In genomic region chr9:35909687-35910612, GRCh38 we compare ENCODE assay signal across 12 cellular contexts. TPM values are rescaled to one million over a fixed set of nuclear protein-coding genes. Genes with fewer than 3 reads are reported as not detected.
DNase-seq lines count a peak whose midpoint lies in the region; ATAC-seq and TF ChIP-seq lines count a peak whose summit lies in the region.
"Had no signal": no experiment of that assay in that cellular context is flagged by ENCODE, and none has a peak within 500 bp of the region (broad histone marks: within the 10 kb centered on the region; RNA-seq: fewer than 3 reads in every experiment).

No MANE protein-coding gene starts in this region.

- CTCF ChIA-PET in activated CD8-positive, alpha-beta T cell treated with anti-CD3 and anti-CD28 coated beads, Interleukin-2, amount 10 ng/mL, durations not matched to agents 7 days and 5 days (lab: Charles Lee) = interaction anchor here (1.1 to 2.5 kb wide), 10 partner anchors 7 to 213 kb away, joined by 3 to 20 read pairs (median 7); no protein-coding TSS in a partner anchor

- H3K36me3 Mint-ChIP-seq in CD4-positive, CD25-positive, alpha-beta regulatory T cell = no peaks in the 10 kb centered on the region
- H3K36me3 Mint-ChIP-seq in activated CD8-positive, alpha-beta T cell treated with anti-CD3 and anti-CD28 coated beads, Interleukin-2, amount 10 ng/mL, durations not matched to agents 7 days and 5 days (ENCODE audit: low read depth) = no peaks in the 10 kb centered on the region

- DNase-seq in CD4-positive, CD25-positive, alpha-beta regulatory T cell = no peak
- no peak for DNase-seq in activated CD8-positive, alpha-beta T cell treated with anti-CD3 and anti-CD28 coated beads, Interleukin-2, amount 10 ng/mL, durations not matched to agents 7 days and 5 days
- DNase-seq in left ventricle myocardium inferior = peak; percentile 67
- peak; percentile 38 to 68 for DNase-seq in psoas muscle
- DNase-seq in CD1c-positive myeloid dendritic cell (ENCODE audit: extremely low spot score) = no peak
- no peak for DNase-seq in AG08396 (ENCODE audit: low spot score)
- DNase-seq: amygdala, foreskin melanocyte, NCI-H187 treated with DMSO at 0.1 percent for 48 hours had no signal

- POLR2A ChIA-PET in activated CD8-positive, alpha-beta T cell treated with anti-CD3 and anti-CD28 coated beads, Interleukin-2, amount 10 ng/mL, durations not matched to agents 7 days and 5 days (lab: Charles Lee) = no interaction called here

- no peaks in the 10 kb centered on the region for H3K36me3 ChIP-seq in CD4-positive, CD25-positive, alpha-beta regulatory T cell (ENCODE audit: control insufficient read depth, insufficient read depth, low read length)
- no peaks in the 10 kb centered on the region for H3K36me3 ChIP-seq in left ventricle myocardium inferior
- no peaks in the 10 kb centered on the region for H3K36me3 ChIP-seq in psoas muscle (ENCODE audit: insufficient read depth in 1 of 2, low read depth in 1 of 2)

- peaks cover 62% of the 10 kb centered on the region for H3K4me1 ChIP-seq in CD4-positive, CD25-positive, alpha-beta regulatory T cell (ENCODE audit: control insufficient read depth, insufficient read depth, low read length, poor library complexity, severe bottlenecking)
- H3K4me1 ChIP-seq in left ventricle myocardium inferior = peaks cover 87% of the 10 kb centered on the region
- H3K4me1 ChIP-seq in psoas muscle = peaks cover 23% of the 10 kb centered on the region

- TF ChIP-seq CTCF in left ventricle myocardium inferior (IDR thresholded peaks at IDR 0.05; ENCODE audit: borderline replicate concordance) (no peak), psoas muscle (IDR thresholded peaks at IDR 0.05) (no peak)

- no peaks in the 10 kb centered on the region for H3K27me3 ChIP-seq in CD4-positive, CD25-positive, alpha-beta regulatory T cell (ENCODE audit: control insufficient read depth, insufficient read depth, low read length)
- H3K27me3 ChIP-seq in left ventricle myocardium inferior (ENCODE audit: low read depth) (no peaks in the 10 kb centered on the region), psoas muscle (ENCODE audit: insufficient read depth in 3 of 3, low read length in 2 of 3) (no peaks in the 10 kb centered on the region)

- H3K4me1 Mint-ChIP-seq in CD4-positive, CD25-positive, alpha-beta regulatory T cell = peaks cover 15 to 64% (median 22%) of the 10 kb centered on the region in 4 donors
- peaks cover 42% of the 10 kb centered on the region for H3K4me1 Mint-ChIP-seq in activated CD8-positive, alpha-beta T cell treated with anti-CD3 and anti-CD28 coated beads, Interleukin-2, amount 10 ng/mL, durations not matched to agents 7 days and 5 days (ENCODE audit: low read depth)

- WGBS in psoas muscle, 3 donors = 76 to 82% (median 79%) methylated on average over 34 of the region's 34 CpGs

- peak overlapping the region; percentile 61 for H3K27ac ChIP-seq in CD4-positive, CD25-positive, alpha-beta regulatory T cell (ENCODE audit: insufficient read depth, low read length, poor library complexity, severe bottlenecking)
- H3K27ac ChIP-seq in left ventricle myocardium inferior (replicated peaks) (peak overlapping the region; percentile 98), psoas muscle (peak overlapping the region; percentile 80)

- H3K4me3 Mint-ChIP-seq in CD4-positive, CD25-positive, alpha-beta regulatory T cell = peak overlapping the region; percentile 48 to 92 (median 72)
- H3K4me3 Mint-ChIP-seq in activated CD8-positive, alpha-beta T cell treated with anti-CD3 and anti-CD28 coated beads, Interleukin-2, amount 10 ng/mL, durations not matched to agents 7 days and 5 days = no peak overlapping the region

- no peaks in the 10 kb centered on the region for H3K9me3 ChIP-seq in CD4-positive, CD25-positive, alpha-beta regulatory T cell (ENCODE audit: control insufficient read depth in 2 of 2, low read length in 2 of 2)
- H3K9me3 ChIP-seq in left ventricle myocardium inferior (replicated peaks) (no peaks in the 10 kb centered on the region), psoas muscle (no peaks in the 10 kb centered on the region)

- H3K27me3 Mint-ChIP-seq in CD4-positive, CD25-positive, alpha-beta regulatory T cell = no peaks in the 10 kb centered on the region
- no peaks in the 10 kb centered on the region for H3K27me3 Mint-ChIP-seq in activated CD8-positive, alpha-beta T cell treated with anti-CD3 and anti-CD28 coated beads, Interleukin-2, amount 10 ng/mL, durations not matched to agents 7 days and 5 days (ENCODE audit: low read depth)

- intact Hi-C loops in left ventricle myocardium inferior (cut with micrococcal nuclease) = loop anchor here (5.0 to 10.0 kb wide), 2 partner anchors 37 to 115 kb away; no protein-coding TSS in a partner anchor
- intact Hi-C loops in psoas muscle (cut with DNase I) = loop anchor here in 1 of 2 donors (5.0 kb wide), 1 partner anchor 37 kb away; no protein-coding TSS in a partner anchor

- no peak overlapping the region for H3K4me3 ChIP-seq in CD4-positive, CD25-positive, alpha-beta regulatory T cell (ENCODE audit: low read depth, low read length)
- H3K4me3 ChIP-seq in left ventricle myocardium inferior = peak overlapping the region; percentile 67
- peak overlapping the region; percentile 49 for H3K4me3 ChIP-seq in psoas muscle

- peak overlapping the region; percentile 38 to 98 (median 95) for H3K27ac Mint-ChIP-seq in CD4-positive, CD25-positive, alpha-beta regulatory T cell
- peak overlapping the region; percentile 92 for H3K27ac Mint-ChIP-seq in activated CD8-positive, alpha-beta T cell treated with anti-CD3 and anti-CD28 coated beads, Interleukin-2, amount 10 ng/mL, durations not matched to agents 7 days and 5 days

- ATAC-seq in CD4-positive, CD25-positive, alpha-beta regulatory T cell (ENCODE audit: low read depth in 2 of 2) = no peak
- no peak for ATAC-seq in activated CD8-positive, alpha-beta T cell treated with anti-CD3 and anti-CD28 coated beads, Interleukin-2, amount 10 ng/mL, durations not matched to agents 7 days and 5 days
- ATAC-seq in psoas muscle (peak in 1 of 4 donors; percentile 6), HG03135 (IDR thresholded peaks at IDR 0.05; ENCODE audit: unreplicated experiment) (no peak), HG03280 (IDR thresholded peaks at IDR 0.05; ENCODE audit: unreplicated experiment) (no peak)

- no peaks in the 10 kb centered on the region for H3K9me3 Mint-ChIP-seq in CD4-positive, CD25-positive, alpha-beta regulatory T cell
- no peaks in the 10 kb centered on the region for H3K9me3 Mint-ChIP-seq in activated CD8-positive, alpha-beta T cell treated with anti-CD3 and anti-CD28 coated beads, Interleukin-2, amount 10 ng/mL, durations not matched to agents 7 days and 5 days (ENCODE audit: insufficient read depth)

RNA-seq across cellular contexts. Expression of gene SPAAR, which starts 0.7 kb away (rescaled TPM):
- total RNA-seq in CD4-positive, CD25-positive, alpha-beta regulatory T cell = not detected
- not detected for polyA plus RNA-seq in CD4-positive, CD25-positive, alpha-beta regulatory T cell
- not detected for total RNA-seq in activated CD8-positive, alpha-beta T cell treated with anti-CD3 and anti-CD28 coated beads, Interleukin-2, amount 10 ng/mL, durations not matched to agents 7 days and 5 days
- 6.5 TPM for total RNA-seq in left ventricle myocardium inferior
- total RNA-seq in psoas muscle = 1 to 10 TPM; 2.5 to 4.6 (median 4.0) TPM
- 1 to 10 TPM; 3.2 to 3.9 (median 3.6) TPM for polyA plus RNA-seq in psoas muscle
- total RNA-seq: myocyte had no signal

RNA-seq across cellular contexts. Expression of gene HRCT1, which starts 3.9 kb away (rescaled TPM):
- total RNA-seq in CD4-positive, CD25-positive, alpha-beta regulatory T cell = not detected
- polyA plus RNA-seq in CD4-positive, CD25-positive, alpha-beta regulatory T cell = not detected
- total RNA-seq in activated CD8-positive, alpha-beta T cell treated with anti-CD3 and anti-CD28 coated beads, Interleukin-2, amount 10 ng/mL, durations not matched to agents 7 days and 5 days = not detected
- total RNA-seq in left ventricle myocardium inferior (6.2 TPM), psoas muscle (1 to 10 TPM in 3 of 4 donors, under 1 TPM in 1; 0.95 to 4.9 (median 3.0) TPM)
- 1 to 10 TPM in 2 of 3 donors, under 1 TPM in 1; 0.59 to 5.4 (median 1.6) TPM for polyA plus RNA-seq in psoas muscle

RNA-seq across cellular contexts. Expression of gene OR13J1, which starts 39.7 kb away (rescaled TPM):
- total RNA-seq in CD4-positive, CD25-positive, alpha-beta regulatory T cell = not detected
- polyA plus RNA-seq in CD4-positive, CD25-positive, alpha-beta regulatory T cell = not detected
- not detected for total RNA-seq in activated CD8-positive, alpha-beta T cell treated with anti-CD3 and anti-CD28 coated beads, Interleukin-2, amount 10 ng/mL, durations not matched to agents 7 days and 5 days
- not detected for total RNA-seq in left ventricle myocardium inferior
- total RNA-seq in psoas muscle = not detected
- not detected for polyA plus RNA-seq in psoas muscle
- total RNA-seq: myocyte had no signal

RNA-seq across cellular contexts. Expression of gene OR2S2, which starts 48.0 kb away (rescaled TPM):
- total RNA-seq in CD4-positive, CD25-positive, alpha-beta regulatory T cell = not detected
- polyA plus RNA-seq in CD4-positive, CD25-positive, alpha-beta regulatory T cell = not detected
- total RNA-seq in activated CD8-positive, alpha-beta T cell treated with anti-CD3 and anti-CD28 coated beads, Interleukin-2, amount 10 ng/mL, durations not matched to agents 7 days and 5 days = not detected
- not detected for total RNA-seq in left ventricle myocardium inferior
- total RNA-seq in psoas muscle = not detected
- polyA plus RNA-seq in psoas muscle = not detected
- total RNA-seq: myocyte had no signal

Comparison
In these comparisons a context has a peak if more than half of its experiments do, and no peak if none do; other contexts are left out.
1. DNase-seq: peak in left ventricle myocardium inferior (single experiment) and psoas muscle (2 of 2); none in CD4-positive, CD25-positive, alpha-beta regulatory T cell (0 of 3), activated CD8-positive, alpha-beta T cell treated with anti-CD3 and anti-CD28 coated beads, Interleukin-2, amount 10 ng/mL, durations not matched to agents 7 days and 5 days (single experiment), CD1c-positive myeloid dendritic cell (single experiment) and AG08396 (single experiment).
2. Peak in every context shown above with its lines, with median percentiles within 50 percentile points of each other: H3K27ac ChIP-seq.